ENCODE assay signal across 18 cellular contexts in the genomic region with DNA sequence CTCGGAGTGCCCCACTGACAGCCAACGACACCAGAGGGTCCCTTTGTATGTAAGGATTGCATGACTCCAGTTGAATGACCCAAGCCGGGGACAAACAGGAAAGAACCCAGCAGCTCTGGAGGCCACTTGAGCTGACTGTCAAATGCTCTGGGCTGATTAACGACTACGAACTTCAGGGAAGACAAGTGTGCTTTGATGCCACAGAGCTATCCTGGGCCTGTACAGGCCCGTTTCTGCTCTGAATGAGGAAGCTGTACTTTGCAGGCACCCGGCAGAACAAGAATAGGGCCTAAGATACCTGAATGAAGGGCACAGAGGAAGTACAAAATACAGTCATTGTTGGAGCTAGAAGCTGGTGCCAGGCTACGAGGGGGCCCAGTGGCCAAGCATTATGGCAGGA.
DNase-seq lines count a peak whose midpoint lies in the region; ATAC-seq and TF ChIP-seq lines count a peak whose summit lies in the region.
"Had no signal": no experiment of that assay in that cellular context is flagged by ENCODE, and none has a peak within 500 bp of the region (broad histone marks: within the 10 kb centered on the region; RNA-seq: fewer than 3 reads in every experiment).

No MANE protein-coding gene starts in this region.

- POLR2A ChIA-PET in Panc1 (lab: Charles Lee) = no interaction called here

- no TSS peak for BruUV-seq in Panc1 (replicated peaks; lab: Mats Ljungman, UMichigan)

- intact Hi-C loops in Panc1 (cut with micrococcal nuclease; ENCODE audit: unreplicated experiment) = loop anchor here (10.0 kb wide), 1 partner anchor 123 kb away; no protein-coding TSS in a partner anchor
- intact Hi-C loops in Right ventricle myocardium superior (cut with DNase I) = no loop called here

- DNase-seq in DMS79 (lab: John Stamatoyannopoulos, UW) (peak; percentile 49), NCI-H1105 (lab: John Stamatoyannopoulos, UW) (peak; percentile 32), Panc1 (ENCODE audit: low read depth, low spot score) (no peak), medulla oblongata (ENCODE audit: extremely low spot score) (peak; percentile 17), SKM-1 treated with dmso at 0.1 percent for 144 hours (lab: John Stamatoyannopoulos, UW; ENCODE audit: unreplicated experiment) (no peak), Right ventricle myocardium superior (no peak)
- DNase-seq: activated CD8-positive, alpha-beta T cell treated with anti-CD3 and anti-CD28 coated beads for 36 hours; activated naive CD8-positive, alpha-beta T cell treated with anti-CD3 and anti-CD28 coated beads, Interleukin-2, amount 50 U/mL, for 24 hours; Caco-2; central memory CD4-positive, alpha-beta T cell; effector memory CD4-positive, alpha-beta T cell; H9; hippocampal formation; PC-3; SW 1271 had no signal

- no peaks in the 10 kb centered on the region for H3K36me3 ChIP-seq in Panc1 (ENCODE audit: control insufficient read depth, insufficient read depth, low read length)
- H3K36me3 ChIP-seq: neutrophil had no signal

- H3K4me1 ChIP-seq in Panc1 (ENCODE audit: control insufficient read depth, insufficient read depth, low read length) = peaks cover 57% of the 10 kb centered on the region

- no peak overlapping the region for H3K4me3 ChIP-seq in Panc1 (ENCODE audit: low read depth in 2 of 2, low read length in 2 of 2)

- in situ Hi-C loops in Panc1 (cut with HindIII; ENCODE audit: low pct_unique_long_range_greater_than_20kb, low sequenced_read_pairs) = no loop called here

- peak overlapping the region; percentile 100 for H3K27ac ChIP-seq in Panc1 (ENCODE audit: low read length)
- H3K27ac ChIP-seq: neutrophil had no signal

- no peaks in the 10 kb centered on the region for H3K9me3 ChIP-seq in Panc1 (ENCODE audit: control insufficient read depth, insufficient read depth, low read depth, low read length)
- H3K9me3 ChIP-seq: Caco-2, neutrophil had no signal

- CTCF ChIA-PET in Panc1 (lab: Charles Lee) = interaction anchor here (0.6 kb wide), 1 partner anchor 10 kb away, joined by 8 read pairs; no protein-coding TSS in a partner anchor

- TF ChIP-seq CTCF in Panc1 (IDR thresholded peaks at IDR 0.05) = no peak

- H3K27me3 ChIP-seq in Panc1 (ENCODE audit: control insufficient read depth, insufficient read depth, low read length) = no peaks in the 10 kb centered on the region
- H3K27me3 ChIP-seq: neutrophil had no signal

- ATAC-seq in Panc1 (no peak), GM21529 (IDR thresholded peaks at IDR 0.05; ENCODE audit: unreplicated experiment) (no peak), Right ventricle myocardium superior (ENCODE audit: poor library complexity) (no peak), HG03565 (IDR thresholded peaks at IDR 0.05; ENCODE audit: unreplicated experiment) (no peak)
- ATAC-seq: activated CD8-positive, alpha-beta T cell treated with anti-CD3 and anti-CD28 coated beads for 36 hours; activated naive CD8-positive, alpha-beta T cell treated with anti-CD3 and anti-CD28 coated beads, Interleukin-2, amount 50 U/mL, for 24 hours; PC-3 had no signal

Comparison
In these comparisons a context has a peak if more than half of its experiments do, and no peak if none do; other contexts are left out.
1. DNase-seq: peak in DMS79 (single experiment), NCI-H1105 (single experiment) and medulla oblongata (single experiment); none in Panc1 (single experiment), SKM-1 treated with dmso at 0.1 percent for 144 hours (single experiment) and Right ventricle myocardium superior (single experiment).